9 cellular contexts compared by ENCODE assay signal in genomic region chr9:121284733-121285451, GRCh38. TPM values are rescaled to one million over a fixed set of nuclear protein-coding genes. Genes with fewer than 3 reads are reported as not detected.
A peak's percentile ranks its signal among the peaks of the same experiment; 100 is the strongest.
DNase-seq lines count a peak whose midpoint lies in the region; ATAC-seq, FAIRE-seq and TF ChIP-seq lines count a peak whose summit lies in the region.
"Had no signal": no experiment of that assay in that cellular context is flagged by ENCODE, and none has a peak within 500 bp of the region (broad histone marks: within the 10 kb centered on the region; RNA-seq: fewer than 3 reads in every experiment).

No MANE protein-coding gene starts in this region.

- peaks cover 85 to 97% of the 10 kb centered on the region in 2 donors for H3K4me1 ChIP-seq in ascending aorta
- H3K4me1 ChIP-seq in gastroesophageal sphincter: peaks cover 77 to 100% (median 91%) of the 10 kb centered on the region in 3 donors
- H3K4me1 ChIP-seq in ovary (ENCODE audit: insufficient read depth): peaks cover 64% of the 10 kb centered on the region
- H3K4me1 ChIP-seq in urinary bladder (ENCODE audit: insufficient read depth): peaks cover 4% of the 10 kb centered on the region

- H3K9me3 ChIP-seq in ascending aorta (no peaks in the 10 kb centered on the region), gastroesophageal sphincter (no peaks in the 10 kb centered on the region), ovary (no peaks in the 10 kb centered on the region)

- TF ChIP-seq POLR2A in gastroesophageal sphincter (IDR thresholded peaks at IDR 0.05) (no peak), ovary (IDR thresholded peaks at IDR 0.05) (no peak)

- 80 to 84% methylated on average over 1 to 6 of the region's 9 CpGs for WGBS in gastroesophageal sphincter (ENCODE audit: low coverage in 1 of 2), 2 donors
- WGBS in ovary, 3 donors: 91 to 93% (median 92%) methylated on average over 9 of the region's 9 CpGs
- WGBS in urinary bladder: 80% methylated on average over 9 of the region's 9 CpGs

- H3K36me3 ChIP-seq in ascending aorta (peaks cover 14 to 18% of the 10 kb centered on the region in 2 donors), gastroesophageal sphincter (no peaks in the 10 kb centered on the region), ovary (no peaks in the 10 kb centered on the region), urinary bladder (ENCODE audit: insufficient read depth) (no peaks in the 10 kb centered on the region)

- ATAC-seq in gastroesophageal sphincter: no peak

- peak in 1 of 2 donors; percentile 66 for DNase-seq in ascending aorta (ENCODE audit: low spot score in 2 of 2)
- peak in 2 of 5 donors; percentile 28 to 30 for DNase-seq in ovary
- DNase-seq in frontal cortex (ENCODE audit: low spot score in 2 of 2): no peak
- no peak for DNase-seq in NCI-H226
- DNase-seq in NCI-H82 (lab: John Stamatoyannopoulos, UW): no peak
- DNase-seq: Karpas-422, NCI-H2171 had no signal

- H3K4me3 ChIP-seq in ascending aorta: peak overlapping the region in 1 of 2 donors; percentile 5
- H3K4me3 ChIP-seq in gastroesophageal sphincter: no peak overlapping the region
- no peak overlapping the region for H3K4me3 ChIP-seq in ovary
- H3K4me3 ChIP-seq in urinary bladder (ENCODE audit: low read depth, low read length): no peak overlapping the region

- TF ChIP-seq EP300 in gastroesophageal sphincter (IDR thresholded peaks at IDR 0.05) (no peak), ovary (IDR thresholded peaks at IDR 0.05) (no peak)

- H3K27me3 ChIP-seq in ascending aorta (no peaks in the 10 kb centered on the region), gastroesophageal sphincter (no peaks in the 10 kb centered on the region), ovary (no peaks in the 10 kb centered on the region)

- no peak for TF ChIP-seq CTCF in ascending aorta (IDR thresholded peaks at IDR 0.05)
- no peak for TF ChIP-seq CTCF in gastroesophageal sphincter (IDR thresholded peaks at IDR 0.05)
- no peak for TF ChIP-seq CTCF in ovary (IDR thresholded peaks at IDR 0.05)

- H3K27ac ChIP-seq in ascending aorta (peak overlapping the region; percentile 98 to 99), gastroesophageal sphincter (peak overlapping the region; percentile 94 to 98 (median 97)), ovary (peak overlapping the region; percentile 93 to 94), urinary bladder (ENCODE audit: low read depth) (peak overlapping the region; percentile 88)

- intact Hi-C loops in ascending aorta (cut with DNase I) (loop anchor here (10.0 kb wide), 1 partner anchor 350 kb away; no protein-coding TSS in a partner anchor), ovary (cut with DNase I) (no loop called here)

- no peak for FAIRE-seq in frontal cortex (lab: Jason Lieb, UNC)

RNA-seq across cellular contexts. Expression of gene GSN, which starts 16.9 kb away (rescaled TPM):
- 3,012 TPM for total RNA-seq in ascending aorta
- total RNA-seq in gastroesophageal sphincter: 1,000 to 10,000 TPM; 2,362 to 3,466 (median 3,146) TPM
- total RNA-seq in ovary: 100 to 1,000 TPM; 188 to 706 (median 295) TPM
- polyA plus RNA-seq in ovary: 100 to 1,000 TPM; 370 to 406 TPM
- 405 TPM for total RNA-seq in urinary bladder
- polyA plus RNA-seq in urinary bladder: 2,591 TPM
- 24.5 TPM for total RNA-seq in frontal cortex
